23 cellular contexts compared by ENCODE assay signal in genomic region chr2:148194882-148195281, GRCh38.
"Had no signal": no experiment of that assay in that cellular context is flagged by ENCODE, and none has a peak within 500 bp of the region (broad histone marks: within the 10 kb centered on the region; RNA-seq: fewer than 3 reads in every experiment).

No MANE protein-coding gene starts in this region.

- DNase-seq: colonic mucosa; cortex of kidney; effector CD8-positive, alpha-beta T cell; effector memory CD8-positive, alpha-beta T cell; endodermal cell; erythroblast; esophagus squamous epithelium; foreskin fibroblast; foreskin melanocyte; gastrocnemius medialis; glutamatergic neuron; head of caudate nucleus; heart right ventricle; hippocampal formation; left cardiac atrium; left lung; left ventricle myocardium superior; lower lobe of right lung; mesenchymal stem cell; mucosa of descending colon had no signal

- H3K27me3 ChIP-seq: colonic mucosa, esophagus squamous epithelium, gastrocnemius medialis, heart right ventricle, left lung had no signal

- H3K36me3 ChIP-seq: colonic mucosa, esophagus squamous epithelium, gastrocnemius medialis, heart right ventricle, left lung, lower lobe of right lung had no signal

- FAIRE-seq: keratinocyte had no signal

- ATAC-seq: effector memory CD8-positive, alpha-beta T cell; esophagus mucosa; gastrocnemius medialis; heart right ventricle; left cardiac atrium; left lung; left ventricle myocardium superior; lower lobe of right lung; mucosa of descending colon had no signal

- H3K4me3 ChIP-seq: colonic mucosa, esophagus squamous epithelium, gastrocnemius medialis, heart right ventricle, left lung, lower lobe of right lung, mucosa of descending colon had no signal

- H3K4me1 ChIP-seq: colonic mucosa, esophagus squamous epithelium, gastrocnemius medialis, heart right ventricle, left lung, lower lobe of right lung had no signal

- H3K9me3 ChIP-seq: colonic mucosa, esophagus squamous epithelium, gastrocnemius medialis, heart right ventricle, left lung, lower lobe of right lung, mucosa of descending colon had no signal

- H3K27ac ChIP-seq: colonic mucosa, epithelial cell of prostate, esophagus squamous epithelium, gastrocnemius medialis, heart right ventricle, left lung, lower lobe of right lung had no signal
